Comparison of ENCODE assay signal across 13 cellular contexts in the genomic region with DNA sequence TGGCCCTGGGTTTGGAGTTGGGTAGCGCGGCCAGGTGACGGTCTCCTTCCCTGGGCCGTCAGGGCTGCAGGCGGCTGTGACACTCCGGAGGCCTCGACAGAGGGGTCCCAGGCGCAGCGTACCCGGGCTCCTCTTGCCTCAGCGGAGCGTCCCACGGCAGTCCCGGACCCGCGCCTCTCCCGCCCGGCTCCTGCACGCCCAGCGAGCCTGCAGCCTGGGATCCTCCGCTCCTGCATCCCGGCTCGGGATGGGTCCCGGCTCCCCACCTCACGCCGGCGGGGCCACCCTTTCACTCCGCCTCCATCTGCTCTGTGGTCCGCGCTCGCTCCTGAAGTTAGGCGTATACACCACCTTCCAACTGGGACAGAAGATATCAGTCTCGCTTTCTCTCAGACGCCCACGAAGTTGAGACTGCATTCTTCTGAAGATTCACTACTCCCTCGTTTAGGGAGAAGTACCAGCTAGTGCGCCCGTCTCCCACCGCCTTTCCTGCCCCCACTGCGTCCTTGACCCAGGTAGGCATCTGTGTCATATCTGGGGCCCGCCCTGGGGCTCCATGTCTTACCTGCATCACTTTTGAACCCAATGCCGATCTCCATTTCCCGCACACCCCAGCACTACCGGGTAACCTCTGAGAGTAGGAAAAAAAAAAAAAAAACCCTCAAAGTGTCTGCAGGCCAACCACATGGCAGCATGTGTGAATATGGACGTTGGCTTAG. TPM values are rescaled to one million over a fixed set of nuclear protein-coding genes. Genes with fewer than 3 reads are reported as not detected.
DNase-seq lines count a peak whose midpoint lies in the region; ATAC-seq and TF ChIP-seq lines count a peak whose summit lies in the region.
"Had no signal": no experiment of that assay in that cellular context is flagged by ENCODE, and none has a peak within 500 bp of the region (broad histone marks: within the 10 kb centered on the region; RNA-seq: fewer than 3 reads in every experiment).

No MANE protein-coding gene starts in this region.

- H3K27me3 ChIP-seq in RWPE2 (ENCODE audit: insufficient read depth, poor library complexity, severe bottlenecking) = no peaks in the 10 kb centered on the region
- peaks cover 4% of the 10 kb centered on the region for H3K27me3 ChIP-seq in iPS-15b (ENCODE audit: control insufficient read depth, insufficient read depth, low read length)
- H3K27me3 ChIP-seq in subcutaneous abdominal adipose tissue (ENCODE audit: control insufficient read depth in 5 of 5, insufficient read depth in 4 of 5, low read length in 5 of 5) = peaks cover 0 to 10% (median 3%) of the 10 kb centered on the region in 5 donors

- no peaks in the 10 kb centered on the region for H3K4me1 ChIP-seq in RWPE2 (ENCODE audit: insufficient read depth, poor library complexity, severe bottlenecking)
- H3K4me1 ChIP-seq in iPS-15b (ENCODE audit: control insufficient read depth, insufficient read depth, low read length) = peaks cover 3% of the 10 kb centered on the region
- no peaks in the 10 kb centered on the region for H3K4me1 ChIP-seq in subcutaneous abdominal adipose tissue (ENCODE audit: control insufficient read depth in 5 of 5, insufficient read depth in 5 of 5, low read length in 5 of 5)

- H3K9me3 ChIP-seq in RWPE2 (ENCODE audit: severe bottlenecking) (no peaks in the 10 kb centered on the region), iPS-15b (ENCODE audit: control insufficient read depth, insufficient read depth, low read length) (no peaks in the 10 kb centered on the region), subcutaneous abdominal adipose tissue (ENCODE audit: control insufficient read depth in 5 of 5, low read length in 5 of 5) (peaks cover 0 to 2% (median 0%) of the 10 kb centered on the region in 5 donors)

- ATAC-seq in RWPE2 (ENCODE audit: low read depth) (peak; percentile 55), HG03432 (IDR thresholded peaks at IDR 0.05; ENCODE audit: unreplicated experiment) (no peak)
- ATAC-seq: natural killer cell had no signal

- H3K4me3 ChIP-seq in RWPE2 (ENCODE audit: severe bottlenecking) (peak overlapping the region; percentile 10), iPS-15b (ENCODE audit: low read depth, low read length) (peak overlapping the region; percentile 48), subcutaneous abdominal adipose tissue (ENCODE audit: low read depth in 1 of 5, low read length in 5 of 5) (peak overlapping the region in 3 of 5 donors; percentile 33 to 48 (median 38))

- H3K36me3 ChIP-seq in RWPE2 (ENCODE audit: low read depth) (no peaks in the 10 kb centered on the region), iPS-15b (ENCODE audit: control insufficient read depth, insufficient read depth, low read length) (no peaks in the 10 kb centered on the region), subcutaneous abdominal adipose tissue (ENCODE audit: control insufficient read depth in 5 of 5, insufficient read depth in 5 of 5, low read length in 5 of 5) (no peaks in the 10 kb centered on the region)
- H3K36me3 ChIP-seq: stomach had no signal

- H3K27ac ChIP-seq in RWPE2 (ENCODE audit: poor library complexity, severe bottlenecking) = no peak overlapping the region
- no peak overlapping the region for H3K27ac ChIP-seq in subcutaneous abdominal adipose tissue (ENCODE audit: low read depth, low read length)
- H3K27ac ChIP-seq: stomach had no signal

- DNase-seq in RWPE2 (ENCODE audit: low spot score) (no peak), dermis blood vessel endothelial cell (peak; percentile 25), GF-D8 (lab: John Stamatoyannopoulos, UW) (no peak), SW 1271 (lab: John Stamatoyannopoulos, UW) (no peak)
- DNase-seq: activated naive CD4-positive, alpha-beta T cell treated with Interleukin-2 at 50 U/mL for 16 hours; CD8-positive, alpha-beta memory T cell; cerebellar nuclear complex; natural killer cell; SIG-M5; stomach had no signal

- H3K9ac ChIP-seq in iPS-15b (ENCODE audit: low read depth, low read length) = no peak overlapping the region
- no peak overlapping the region for H3K9ac ChIP-seq in subcutaneous abdominal adipose tissue (ENCODE audit: low read length in 5 of 5)

- TF ChIP-seq CTCF in RWPE2 (IDR thresholded peaks at IDR 0.05; ENCODE audit: poor library complexity, severe bottlenecking) = no peak

RNA-seq across cellular contexts. Expression of a gene that starts 32.3 kb away (rescaled TPM):
- total RNA-seq in dermis blood vessel endothelial cell = 292 and 321 TPM in 2 replicates
- total RNA-seq: CD8-positive, alpha-beta memory T cell had no signal
